1 cellular context compared by ENCODE assay signal in genomic region chr10:98855403-98856189, GRCh38.
TF ChIP-seq lines count a peak whose summit lies in the region.

No MANE protein-coding gene starts in this region.

TF ChIP-seq in WTC11, 78 proteins besides CTCF, POLR2A, EP300 and RAD21 (continued from another document):
- no peak for TF ChIP-seq STAT6 (CRISPR knock-in tag; conservative IDR thresholded peaks at IDR 0.05; ENCODE audit: low read depth)
- no peak for TF ChIP-seq ZNF281 (CRISPR knock-in tag; IDR thresholded peaks at IDR 0.05)
- TF ChIP-seq MLX (CRISPR knock-in tag; IDR thresholded peaks at IDR 0.05) = no peak
- no peak for TF ChIP-seq ATF6 (CRISPR knock-in tag; IDR thresholded peaks at IDR 0.05)
- TF ChIP-seq ZBTB43 (CRISPR knock-in tag; IDR thresholded peaks at IDR 0.05) = no peak
